In the genomic region with DNA sequence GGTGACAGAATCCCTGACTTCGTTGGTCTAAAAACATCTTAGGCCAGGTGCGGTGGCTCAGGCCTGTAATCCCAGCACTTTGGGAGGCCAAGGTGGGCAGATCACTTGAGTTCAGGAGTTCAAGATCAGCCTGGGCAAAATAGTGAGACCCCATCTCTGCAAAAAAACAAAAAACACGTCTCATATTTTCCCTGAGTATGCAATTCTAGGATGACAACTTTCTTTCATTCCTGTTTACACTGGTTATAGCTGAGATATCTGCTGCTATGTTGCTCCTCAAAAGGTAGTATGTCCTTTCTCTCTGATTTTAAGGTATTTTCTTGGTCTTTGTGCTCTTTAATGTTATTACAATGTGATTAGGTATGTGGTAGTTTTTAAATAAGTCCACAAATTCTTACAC, we compare ENCODE assay signal across 2 cellular contexts.
TF ChIP-seq lines count a peak whose summit lies in the region.

No MANE protein-coding gene starts in this region.

TF ChIP-seq in A549, 52 proteins besides CTCF, POLR2A, EP300 and RAD21:
- TF ChIP-seq ZNF302 (CRISPR knock-in tag; IDR thresholded peaks at IDR 0.05) (no peak), ZSCAN20 (CRISPR knock-in tag; IDR thresholded peaks at IDR 0.05) (no peak), MAFK (IDR thresholded peaks at IDR 0.05; ENCODE audit: partially characterized antibody) (peak; percentile 13)

TF ChIP-seq in K562, 482 proteins besides CTCF, POLR2A, EP300 and RAD21:
- TF ChIP-seq MAFG (tag; conservative IDR thresholded peaks at IDR 0.05): peak; percentile 21; the same call in 1 of the 2 replicates
- TF ChIP-seq C11orf30 (IDR thresholded peaks at IDR 0.05; ENCODE audit: low read depth): peak; percentile 52; the same call in 1 of the 2 replicates
- TF ChIP-seq, protein P1, sequence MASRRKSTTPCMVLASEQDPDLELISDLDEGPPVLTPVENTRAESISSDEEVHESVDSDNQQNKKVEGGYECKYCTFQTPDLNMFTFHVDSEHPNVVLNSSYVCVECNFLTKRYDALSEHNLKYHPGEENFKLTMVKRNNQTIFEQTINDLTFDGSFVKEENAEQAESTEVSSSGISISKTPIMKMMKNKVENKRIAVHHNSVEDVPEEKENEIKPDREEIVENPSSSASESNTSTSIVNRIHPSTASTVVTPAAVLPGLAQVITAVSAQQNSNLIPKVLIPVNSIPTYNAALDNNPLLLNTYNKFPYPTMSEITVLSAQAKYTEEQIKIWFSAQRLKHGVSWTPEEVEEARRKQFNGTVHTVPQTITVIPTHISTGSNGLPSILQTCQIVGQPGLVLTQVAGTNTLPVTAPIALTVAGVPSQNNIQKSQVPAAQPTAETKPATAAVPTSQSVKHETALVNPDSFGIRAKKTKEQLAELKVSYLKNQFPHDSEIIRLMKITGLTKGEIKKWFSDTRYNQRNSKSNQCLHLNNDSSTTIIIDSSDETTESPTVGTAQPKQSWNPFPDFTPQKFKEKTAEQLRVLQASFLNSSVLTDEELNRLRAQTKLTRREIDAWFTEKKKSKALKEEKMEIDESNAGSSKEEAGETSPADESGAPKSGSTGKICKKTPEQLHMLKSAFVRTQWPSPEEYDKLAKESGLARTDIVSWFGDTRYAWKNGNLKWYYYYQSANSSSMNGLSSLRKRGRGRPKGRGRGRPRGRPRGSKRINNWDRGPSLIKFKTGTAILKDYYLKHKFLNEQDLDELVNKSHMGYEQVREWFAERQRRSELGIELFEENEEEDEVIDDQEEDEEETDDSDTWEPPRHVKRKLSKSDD (conservative IDR thresholded peaks at IDR 0.05; ENCODE audit: low read length): no peak
- TF ChIP-seq ZNF316 (IDR thresholded peaks at IDR 0.05): peak; percentile 69; the same call in 1 of the 2 replicates
